Comparison of ENCODE assay signal across 7 cellular contexts in genomic region chr12:46370380-46370734, GRCh38. TPM values are rescaled to one million over a fixed set of nuclear protein-coding genes. Genes with fewer than 3 reads are reported as not detected.
DNase-seq lines count a peak whose midpoint lies in the region; ATAC-seq and TF ChIP-seq lines count a peak whose summit lies in the region.

No MANE protein-coding gene starts in this region.

- intact Hi-C loops in stomach (cut with DNase I; ENCODE audit: low total_unique reads) = no loop called here

- peak overlapping the region; percentile 99 for H3K27ac Mint-ChIP-seq in activated T-helper 17 cell treated with anti-CD3 and anti-CD28 coated beads, Interleukin-2, amount 50 U/mL, for 72 hours

- peaks cover 79% of the 10 kb centered on the region for H3K36me3 Mint-ChIP-seq in activated T-helper 17 cell treated with anti-CD3 and anti-CD28 coated beads, Interleukin-2, amount 50 U/mL, for 72 hours (ENCODE audit: low read depth)

- no peak for TF ChIP-seq CTCF in stomach (IDR thresholded peaks at IDR 0.05)

- peaks cover 41% of the 10 kb centered on the region for H3K4me1 Mint-ChIP-seq in activated T-helper 17 cell treated with anti-CD3 and anti-CD28 coated beads, Interleukin-2, amount 50 U/mL, for 72 hours

- TF ChIP-seq POLR2A in stomach (IDR thresholded peaks at IDR 0.05) = no peak

- H3K4me1 ChIP-seq in HUES6 (ENCODE audit: control insufficient read depth, insufficient read depth, low read length) = peaks cover 28% of the 10 kb centered on the region
- peaks cover 39 to 66% (median 57%) of the 10 kb centered on the region in 4 donors for H3K4me1 ChIP-seq in stomach

- WGBS in stomach, 5 donors = 8 to 11% (median 10%) methylated on average over 2 of the region's 2 CpGs

- H3K9me3 ChIP-seq in HUES6 (ENCODE audit: control insufficient read depth, insufficient read depth, low read depth, low read length) = no peaks in the 10 kb centered on the region
- H3K9me3 ChIP-seq in iPS-18c (ENCODE audit: control insufficient read depth, insufficient read depth, low read length) = no peaks in the 10 kb centered on the region
- no peaks in the 10 kb centered on the region for H3K9me3 ChIP-seq in stomach

- peak overlapping the region; percentile 100 for H3K9ac ChIP-seq in HUES6 (ENCODE audit: low read length)

- H3K36me3 ChIP-seq in HUES6 (ENCODE audit: control insufficient read depth, insufficient read depth, low read length) (peaks cover 64% of the 10 kb centered on the region), stomach (peaks cover 49 to 58% (median 58%) of the 10 kb centered on the region in 4 donors)

- H3K4me3 ChIP-seq in HUES6 (ENCODE audit: low read depth, low read length) = peak overlapping the region; percentile 81
- H3K4me3 ChIP-seq in iPS-18c (ENCODE audit: insufficient read depth, low read depth, low read length) = peak overlapping the region; percentile 93
- H3K4me3 ChIP-seq in stomach = peak overlapping the region; percentile 94 to 100 (median 96)

- H3K27ac ChIP-seq in HUES6 (ENCODE audit: low read depth, low read length) (no peak overlapping the region), stomach (peak overlapping the region in 4 of 5 donors; percentile 99 to 100 (median 99))

- H3K27me3 ChIP-seq in HUES6 (ENCODE audit: control insufficient read depth, insufficient read depth, low read length) (peaks cover 2% of the 10 kb centered on the region; the same call in 1 of the 2 replicates), stomach (no peaks in the 10 kb centered on the region)

- peak overlapping the region; percentile 95 for H3K4me3 Mint-ChIP-seq in activated T-helper 17 cell treated with anti-CD3 and anti-CD28 coated beads, Interleukin-2, amount 50 U/mL, for 72 hours

- no peaks in the 10 kb centered on the region for H3K27me3 Mint-ChIP-seq in activated T-helper 17 cell treated with anti-CD3 and anti-CD28 coated beads, Interleukin-2, amount 50 U/mL, for 72 hours

- ATAC-seq in activated T-helper 17 cell treated with anti-CD3 and anti-CD28 coated beads, Interleukin-2, amount 50 U/mL, for 72 hours (replicated peaks) = no peak

- DNase-seq in stomach (no peak), NOMO-1 treated with DMSO at 0.1 percent for 48 hours (lab: John Stamatoyannopoulos, UW; ENCODE audit: unreplicated experiment) (no peak), NCI-H2107 treated with DMSO at 0.1 percent for 48 hours (lab: John Stamatoyannopoulos, UW; ENCODE audit: unreplicated experiment) (no peak)
- DNase-seq in activated CD4-positive, alpha-beta T cell treated with anti-CD3 and anti-CD28 coated beads for 4 hours = no peak

- H3K9me3 Mint-ChIP-seq in activated T-helper 17 cell treated with anti-CD3 and anti-CD28 coated beads, Interleukin-2, amount 50 U/mL, for 72 hours = no peaks in the 10 kb centered on the region

- TF ChIP-seq EP300 in stomach (IDR thresholded peaks at IDR 0.05) = no peak

RNA-seq across cellular contexts. Expression of gene SLC38A2, which starts 2.2 kb away (rescaled TPM):
- 100 to 1,000 TPM; 203 to 206 TPM for total RNA-seq in activated T-helper 17 cell treated with anti-CD3 and anti-CD28 coated beads, Interleukin-2, amount 50 U/mL, for 72 hours
- 100 to 1,000 TPM; 141 to 716 (median 250) TPM for total RNA-seq in stomach
- polyA plus RNA-seq in stomach = 10 to 100 TPM; 26.6 to 88.6 (median 27.2) TPM
